8 cellular contexts compared by ENCODE assay signal in the genomic region with DNA sequence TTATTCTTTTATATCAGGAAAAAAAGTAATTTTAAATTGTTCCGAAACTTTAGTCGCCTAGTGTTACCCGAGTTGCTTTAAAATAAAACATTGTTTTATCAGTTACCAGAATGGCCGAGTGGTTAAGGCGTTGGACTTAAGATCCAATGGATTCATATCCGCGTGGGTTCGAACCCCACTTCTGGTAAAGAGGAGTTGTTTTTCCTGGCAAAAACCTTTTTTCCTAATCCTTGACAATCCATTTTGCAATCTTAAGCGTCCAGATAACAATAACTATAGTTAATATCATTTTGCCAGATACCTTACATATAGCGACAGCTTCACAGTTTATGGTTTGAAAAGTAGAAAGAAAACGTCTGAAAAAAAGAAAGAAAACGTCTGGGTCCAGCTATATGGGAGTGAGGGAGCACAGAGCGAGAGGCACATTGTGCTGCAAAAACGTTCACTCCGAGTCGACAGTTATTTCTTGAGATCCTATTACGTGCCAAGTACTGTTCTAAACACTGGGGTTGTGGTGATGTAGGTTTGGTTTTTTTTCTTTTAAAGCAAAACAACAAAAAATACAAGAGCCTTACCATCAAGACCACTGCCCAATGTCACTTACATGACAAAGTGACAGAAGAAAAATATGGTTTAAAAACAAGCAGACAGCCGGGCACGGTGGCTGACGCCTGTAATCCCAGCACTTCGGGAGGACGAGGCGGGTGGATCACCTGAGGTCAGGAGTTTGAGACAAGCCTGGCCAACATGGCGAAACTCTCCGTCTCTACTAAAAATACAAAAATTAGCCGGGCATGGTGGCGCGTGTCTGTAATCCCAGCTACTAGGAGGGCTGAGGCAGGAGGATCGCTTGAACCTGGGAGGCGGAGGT. TPM values are rescaled to one million over a fixed set of nuclear protein-coding genes. Genes with fewer than 3 reads are reported as not detected.
DNase-seq lines count a peak whose midpoint lies in the region; ATAC-seq and TF ChIP-seq lines count a peak whose summit lies in the region.

No MANE protein-coding gene starts in this region.

- H3K4me1 ChIP-seq in OCI-LY3 (ENCODE audit: low read length): peaks cover 10% of the 10 kb centered on the region; the same call in 1 of the 2 replicates
- H3K4me1 ChIP-seq in breast epithelium: peaks cover 0 to 5% of the 10 kb centered on the region in 2 donors
- peaks cover 8 to 31% (median 24%) of the 10 kb centered on the region in 5 donors for H3K4me1 ChIP-seq in subcutaneous abdominal adipose tissue (ENCODE audit: control insufficient read depth in 5 of 5, insufficient read depth in 5 of 5, low read length in 5 of 5)

- intact Hi-C loops in breast epithelium (cut with DNase I; ENCODE audit: low total_unique reads): no loop called here

- H3K4me3 ChIP-seq in OCI-LY3 (ENCODE audit: low read length) (peak overlapping the region; percentile 89), breast epithelium (peak overlapping the region; percentile 51 to 76 (median 59)), subcutaneous abdominal adipose tissue (ENCODE audit: low read depth in 1 of 5, low read length in 5 of 5) (peak overlapping the region; percentile 60 to 87 (median 71))

- H3K27me3 ChIP-seq in OCI-LY3 (ENCODE audit: low read depth, low read length) (no peaks in the 10 kb centered on the region), breast epithelium (no peaks in the 10 kb centered on the region), subcutaneous abdominal adipose tissue (ENCODE audit: control insufficient read depth in 5 of 5, insufficient read depth in 4 of 5, low read length in 5 of 5) (no peaks in the 10 kb centered on the region)

- peak; percentile 39 for DNase-seq in stimulated activated CD4-positive, alpha-beta T cell treated with anti-CD3 and anti-CD28 coated beads, Interleukin-4, amount 100 ng/mL, for 24 hours
- DNase-seq in stimulated activated CD4-positive, alpha-beta T cell treated with anti-CD3 and anti-CD28 coated beads, Interleukin-4, amount 100 ng/mL, for 4 hours: no peak
- DNase-seq in breast epithelium (ENCODE audit: low spot score in 2 of 2) (no peak), left lobe of liver (ENCODE audit: low spot score) (no peak), SIG-M5 treated with dmso at 0.1 percent for 504 hours (lab: John Stamatoyannopoulos, UW; ENCODE audit: unreplicated experiment) (no peak), DMS79 treated with DMSO at 0.1 percent for 48 hours (lab: John Stamatoyannopoulos, UW) (no peak)

- peak overlapping the region; percentile 96 for H3K4me2 ChIP-seq in OCI-LY3 (ENCODE audit: low read length)

- TF ChIP-seq CTCF in OCI-LY3 (IDR thresholded peaks at IDR 0.05; ENCODE audit: low read depth, low read length) (no peak), breast epithelium (IDR thresholded peaks at IDR 0.05) (no peak)

- H3K36me3 ChIP-seq in OCI-LY3 (replicated peaks; ENCODE audit: low read depth, low read length) (no peaks in the 10 kb centered on the region), breast epithelium (no peaks in the 10 kb centered on the region), subcutaneous abdominal adipose tissue (ENCODE audit: control insufficient read depth in 5 of 5, insufficient read depth in 5 of 5, low read length in 5 of 5) (no peaks in the 10 kb centered on the region)

- TF ChIP-seq POLR2A in breast epithelium (IDR thresholded peaks at IDR 0.05): no peak

- H3K9ac ChIP-seq in OCI-LY3 (ENCODE audit: low read length) (peak overlapping the region; percentile 84), subcutaneous abdominal adipose tissue (ENCODE audit: low read length in 5 of 5) (peak overlapping the region in 4 of 5 donors; percentile 51 to 66 (median 66))

- H3K27ac ChIP-seq in OCI-LY3 (ENCODE audit: low read length): peak overlapping the region; percentile 90
- peak overlapping the region; percentile 87 to 88 for H3K27ac ChIP-seq in breast epithelium
- H3K27ac ChIP-seq in subcutaneous abdominal adipose tissue (ENCODE audit: low read depth, low read length): peak overlapping the region; percentile 79

- ATAC-seq in left lobe of liver: peak; percentile 14

- H3K79me2 ChIP-seq in OCI-LY3 (ENCODE audit: low read length): no peaks in the 10 kb centered on the region

- H3K9me3 ChIP-seq in OCI-LY3 (ENCODE audit: insufficient read depth, low read length) (no peaks in the 10 kb centered on the region), breast epithelium (no peaks in the 10 kb centered on the region), subcutaneous abdominal adipose tissue (ENCODE audit: control insufficient read depth in 5 of 5, low read length in 5 of 5) (no peaks in the 10 kb centered on the region)

- peak overlapping the region; percentile 48 for H2AFZ ChIP-seq in OCI-LY3 (ENCODE audit: low read depth, low read length)

- no peaks in the 10 kb centered on the region for H4K20me1 ChIP-seq in OCI-LY3 (ENCODE audit: insufficient read depth, low read length)

RNA-seq across cellular contexts. Expression of a gene that starts 40.5 kb away (rescaled TPM):
- total RNA-seq in breast epithelium: not detected
- total RNA-seq in left lobe of liver: not detected

RNA-seq across cellular contexts. Expression of a gene that starts 48.5 kb away (rescaled TPM):
- total RNA-seq in breast epithelium: not detected
- total RNA-seq in left lobe of liver: not detected
